In the genomic region with DNA sequence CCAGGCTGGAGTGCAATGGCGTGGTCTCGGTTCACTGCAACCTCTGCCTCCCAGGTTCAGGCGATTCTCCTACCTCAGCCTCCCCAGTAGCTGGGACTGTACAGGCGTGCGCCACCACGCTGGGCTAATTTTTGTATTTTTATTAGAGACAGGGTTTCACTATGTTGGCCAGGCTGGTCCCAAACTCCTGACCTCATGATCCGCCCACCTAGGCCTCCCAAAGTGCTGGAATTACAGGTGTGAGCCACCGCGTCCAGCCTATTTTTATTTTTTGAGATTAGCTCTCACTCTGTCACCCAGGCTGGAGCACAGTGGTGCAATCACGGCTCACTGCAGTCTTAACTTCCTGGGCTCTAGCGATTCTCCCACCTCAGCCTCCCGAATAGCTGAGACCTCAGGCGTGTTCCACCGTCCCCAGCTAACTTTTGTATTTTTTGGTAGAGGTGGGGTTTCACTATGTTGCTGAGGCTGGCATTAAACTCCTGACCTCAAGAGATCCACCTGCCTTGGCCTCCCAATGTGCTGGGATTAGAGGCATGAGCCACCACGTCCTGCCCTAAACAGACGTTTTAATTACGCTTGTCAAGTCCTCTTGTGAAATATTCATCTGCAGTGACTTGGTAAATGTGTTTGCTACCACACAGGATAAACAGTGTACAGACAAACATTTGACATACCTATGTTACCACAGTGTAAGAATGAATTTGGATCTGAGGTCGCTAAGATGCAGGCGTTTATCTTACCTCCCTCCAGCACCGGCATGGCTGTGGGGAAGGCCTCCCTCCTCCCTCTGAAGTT, we compare ENCODE assay signal across 2 cellular contexts. TPM values are rescaled to one million over a fixed set of nuclear protein-coding genes. Genes with fewer than 3 reads are reported as not detected.
"Had no signal": no experiment of that assay in that cellular context is flagged by ENCODE, and none has a peak within 500 bp of the region (broad histone marks: within the 10 kb centered on the region; RNA-seq: fewer than 3 reads in every experiment).

No MANE protein-coding gene starts in this region.

RNA-seq across cellular contexts. Expression of a gene that starts 5.6 kb away (rescaled TPM):
- total RNA-seq: cardiac septum had no signal

RNA-seq across cellular contexts. Expression of a gene that starts 50.7 kb away (rescaled TPM):
- total RNA-seq: endodermal cell had no signal
